16 cellular contexts compared by ENCODE assay signal in the genomic region with DNA sequence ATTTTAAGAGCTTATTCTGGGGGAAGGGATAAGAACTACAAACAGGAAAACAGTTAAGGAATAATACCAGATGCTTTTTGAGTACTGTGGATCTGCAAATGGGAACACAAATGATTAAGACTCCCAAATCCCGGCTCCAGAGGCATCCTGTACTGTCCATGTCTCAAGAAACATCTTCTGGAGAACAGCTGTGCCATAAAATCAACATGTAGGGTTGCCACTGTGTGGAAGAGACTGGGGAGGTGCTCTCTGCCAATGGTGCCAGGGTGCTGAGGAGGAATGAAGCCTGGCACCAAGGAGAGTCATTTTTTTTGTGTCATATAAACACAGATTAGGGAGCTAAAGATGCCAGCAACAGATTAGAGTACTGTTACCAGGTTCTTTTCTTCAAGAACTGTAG. TPM values are rescaled to one million over a fixed set of nuclear protein-coding genes. Genes with fewer than 3 reads are reported as not detected.
"Had no signal": no experiment of that assay in that cellular context is flagged by ENCODE, and none has a peak within 500 bp of the region (broad histone marks: within the 10 kb centered on the region; RNA-seq: fewer than 3 reads in every experiment).

No MANE protein-coding gene starts in this region.

- H3K27me3 Mint-ChIP-seq: activated B cell treated with CpG ODN at 0.5 μM for 24 hours; activated CD4-positive, alpha-beta T cell treated with anti-CD3 and anti-CD28 coated beads, Interleukin-2, amount 10 ng/mL, durations not matched to agents 7 days and 5 days; brain; central memory CD8-positive, alpha-beta T cell; dendritic cell treated with granulocyte-macrophage colony-stimulating factor and Interleukin-4, amounts not matched to agents 40 ng/mL and 50 ng/mL, for 4 days had no signal

- H3K9me3 ChIP-seq: pancreas, upper lobe of left lung had no signal

- H3K36me3 ChIP-seq: pancreas had no signal

- H3K27ac Mint-ChIP-seq: activated B cell treated with CpG ODN at 0.5 μM for 24 hours; activated CD4-positive, alpha-beta T cell treated with anti-CD3 and anti-CD28 coated beads, Interleukin-2, amount 10 ng/mL, durations not matched to agents 7 days and 5 days; dendritic cell treated with granulocyte-macrophage colony-stimulating factor and Interleukin-4, amounts not matched to agents 40 ng/mL and 50 ng/mL, for 4 days; T-helper 1 cell treated with Interleukin-12 subunit alpha and Interleukin-12 subunit beta and Interleukin-4 antibody, amounts not matched to agents 30 μg/mL and 1 μg/mL, for 36 hours had no signal

- H3K27me3 ChIP-seq: pancreas, upper lobe of left lung had no signal

- H3K4me3 Mint-ChIP-seq: activated B cell treated with CpG ODN at 0.5 μM for 24 hours; activated CD4-positive, alpha-beta T cell treated with anti-CD3 and anti-CD28 coated beads, Interleukin-2, amount 10 ng/mL, durations not matched to agents 7 days and 5 days; brain; central memory CD8-positive, alpha-beta T cell; dendritic cell treated with granulocyte-macrophage colony-stimulating factor and Interleukin-4, amounts not matched to agents 40 ng/mL and 50 ng/mL, for 4 days; T-helper 1 cell treated with Interleukin-12 subunit alpha and Interleukin-12 subunit beta and Interleukin-4 antibody, amounts not matched to agents 30 μg/mL and 1 μg/mL, for 36 hours had no signal

- ATAC-seq: activated naive CD4-positive, alpha-beta T cell treated with anti-CD3 and anti-CD28 coated beads, Interleukin-2, amount 50 U/mL, for 72 hours; esophagus mucosa had no signal

- H3K4me3 ChIP-seq: pancreas, upper lobe of left lung had no signal

- H3K27ac ChIP-seq: pancreas had no signal

- DNase-seq: activated B cell treated with CpG ODN at 0.5 μM for 24 hours; activated CD4-positive, alpha-beta T cell treated with anti-CD3 and anti-CD28 coated beads, Interleukin-2, amount 10 ng/mL, durations not matched to agents 7 days and 5 days; activated effector memory CD4-positive, alpha-beta T cell treated with anti-CD3 and anti-CD28 coated beads, Interleukin-2, amount 50 U/mL, for 16 hours; activated T-cell treated with anti-CD3 and anti-CD28 coated beads for 4 hours; mammary epithelial cell; pancreas; upper lobe of left lung had no signal

- H3K4me1 ChIP-seq: pancreas had no signal

- H3K9me3 Mint-ChIP-seq: activated B cell treated with CpG ODN at 0.5 μM for 24 hours; activated CD4-positive, alpha-beta T cell treated with anti-CD3 and anti-CD28 coated beads, Interleukin-2, amount 10 ng/mL, durations not matched to agents 7 days and 5 days; activated naive CD4-positive, alpha-beta T cell treated with anti-CD3 and anti-CD28 coated beads, Interleukin-2, amount 50 U/mL, for 72 hours; central memory CD8-positive, alpha-beta T cell; dendritic cell treated with granulocyte-macrophage colony-stimulating factor and Interleukin-4, amounts not matched to agents 40 ng/mL and 50 ng/mL, for 4 days; T-helper 1 cell treated with Interleukin-12 subunit alpha and Interleukin-12 subunit beta and Interleukin-4 antibody, amounts not matched to agents 30 μg/mL and 1 μg/mL, for 36 hours had no signal

RNA-seq across cellular contexts. Expression of gene CHRM4, which starts 54.3 kb away (rescaled TPM):
- total RNA-seq: activated CD8-positive, alpha-beta memory T cell treated with anti-CD3 and anti-CD28 coated beads for 36 hours; renal cortical epithelial cell; skeletal muscle tissue had no signal
